Comparison of ENCODE assay signal across 15 cellular contexts in the genomic region with DNA sequence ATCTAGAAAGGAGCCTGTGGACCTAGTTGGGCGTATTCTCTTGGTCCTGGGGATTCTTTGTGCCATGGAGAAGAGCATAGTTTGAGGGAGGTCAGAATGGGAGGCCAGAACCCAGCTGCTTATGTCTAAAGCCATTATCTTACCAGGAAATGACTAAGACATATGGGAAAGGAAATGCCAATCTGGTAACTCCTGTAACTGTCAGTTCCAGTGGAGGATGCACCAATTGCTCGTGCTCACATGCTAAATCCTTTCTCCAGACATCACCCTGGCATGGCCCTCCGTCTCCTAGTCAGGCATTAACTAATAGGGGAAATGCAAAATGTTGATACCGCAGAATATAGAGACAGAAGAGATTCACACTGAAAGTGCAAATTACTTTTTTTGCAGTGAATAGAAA.
DNase-seq lines count a peak whose midpoint lies in the region; TF ChIP-seq lines count a peak whose summit lies in the region.
"Had no signal": no experiment of that assay in that cellular context is flagged by ENCODE, and none has a peak within 500 bp of the region (broad histone marks: within the 10 kb centered on the region; RNA-seq: fewer than 3 reads in every experiment).

No MANE protein-coding gene starts in this region.

- no peak for TF ChIP-seq CTCF in osteoblast (IDR thresholded peaks at IDR 0.05; ENCODE audit: extremely low read depth, low read depth, low read length)

- H3K4me1 ChIP-seq in osteoblast (ENCODE audit: insufficient read depth, low read length), result peaks cover 15% of the 10 kb centered on the region
- H3K4me1 ChIP-seq: psoas muscle, suprapubic skin had no signal

- H4K20me1 ChIP-seq in osteoblast (ENCODE audit: insufficient read depth, low read length), result no peaks in the 10 kb centered on the region

- no peak overlapping the region for H3K4me3 ChIP-seq in MG63
- no peak overlapping the region for H3K4me3 ChIP-seq in osteoblast (ENCODE audit: insufficient read depth, low read length)
- H3K4me3 ChIP-seq: cardiac muscle cell, heart left ventricle, psoas muscle, suprapubic skin had no signal

- H2AFZ ChIP-seq in osteoblast (ENCODE audit: low read length), result no peak overlapping the region

- DNase-seq in Daoy (ENCODE audit: low read depth), result peak; percentile 71
- DNase-seq in MG63, result peak; percentile 50
- DNase-seq in dermis blood vessel endothelial cell, result peak; percentile 49
- DNase-seq in osteoblast (ENCODE audit: insufficient read length, low spot score, missing footprints), result peak; percentile 69
- no peak for DNase-seq in NCI-H510A treated with DMSO at 0.1 percent for 48 hours (lab: John Stamatoyannopoulos, UW)
- DNase-seq in superior temporal gyrus (ENCODE audit: extremely low spot score), result no peak
- no peak for DNase-seq in stimulated activated CD4-positive, alpha-beta T cell treated with anti-CD3 and anti-CD28 coated beads, Interleukin-4, amount 100 ng/mL, for 4 hours
- DNase-seq in NCI-H1105 (lab: John Stamatoyannopoulos, UW), result no peak
- DNase-seq: activated naive CD4-positive, alpha-beta T cell treated with Interleukin-2 at 50 U/mL for 16 hours; GF-D8; heart left ventricle; left cardiac atrium; psoas muscle had no signal

- no peaks in the 10 kb centered on the region for H3K79me2 ChIP-seq in osteoblast (ENCODE audit: insufficient read depth, low read length)

- H3K27me3 ChIP-seq in MG63 (no peaks in the 10 kb centered on the region), osteoblast (ENCODE audit: insufficient read depth, low read length) (no peaks in the 10 kb centered on the region)
- H3K27me3 ChIP-seq: cardiac muscle cell, heart left ventricle, suprapubic skin had no signal

- H3K27ac ChIP-seq in osteoblast (ENCODE audit: low read depth, low read length), result no peak overlapping the region
- H3K27ac ChIP-seq: cardiac muscle cell, heart left ventricle, psoas muscle, suprapubic skin had no signal

- H3K36me3 ChIP-seq in MG63, result no peaks in the 10 kb centered on the region
- H3K36me3 ChIP-seq in osteoblast (ENCODE audit: insufficient read depth, low read length), result no peaks in the 10 kb centered on the region
- H3K36me3 ChIP-seq: cardiac muscle cell, heart left ventricle, suprapubic skin had no signal

- H3K4me2 ChIP-seq in osteoblast (ENCODE audit: insufficient read depth, low read length), result no peak overlapping the region

- H3K9me3 ChIP-seq in MG63 (no peaks in the 10 kb centered on the region), osteoblast (ENCODE audit: low read depth, low read length) (no peaks in the 10 kb centered on the region)
- H3K9me3 ChIP-seq: heart left ventricle, psoas muscle, suprapubic skin had no signal

Comparison
In these comparisons a context has a peak if more than half of its experiments do, and no peak if none do; other contexts are left out.
1. DNase-seq: peak in Daoy (single experiment), MG63 (single experiment), dermis blood vessel endothelial cell (single experiment) and osteoblast (single experiment); none in NCI-H510A treated with DMSO at 0.1 percent for 48 hours (single experiment), superior temporal gyrus (single experiment), stimulated activated CD4-positive, alpha-beta T cell treated with anti-CD3 and anti-CD28 coated beads, Interleukin-4, amount 100 ng/mL, for 4 hours (0 of 2) and NCI-H1105 (single experiment).